ENCODE assay signal across 1 cellular context in genomic region chr2:234544659-234545611, GRCh38.
A peak's percentile ranks its signal among the peaks of the same experiment; 100 is the strongest.
TF ChIP-seq lines count a peak whose summit lies in the region.

No MANE protein-coding gene starts in this region.

TF ChIP-seq in SK-N-SH, 30 proteins besides CTCF, POLR2A, EP300 and RAD21 (continued from another document):
- TF ChIP-seq IRF3 (IDR thresholded peaks at IDR 0.05; ENCODE audit: low read depth, low read length) = no peak
- peak; percentile 94 for TF ChIP-seq SMC3 (IDR thresholded peaks at IDR 0.05; ENCODE audit: low read depth, low read length)
- no peak for TF ChIP-seq MEF2A (IDR thresholded peaks at IDR 0.05; ENCODE audit: borderline replicate concordance, low read depth)
- no peak for TF ChIP-seq TAF1 (IDR thresholded peaks at IDR 0.05; ENCODE audit: borderline replicate concordance, low read depth, low read length)
- no peak for TF ChIP-seq GATA2 (CRISPR knock-in tag; IDR thresholded peaks at IDR 0.05)
- TF ChIP-seq RCOR1 (IDR thresholded peaks at IDR 0.05; ENCODE audit: low read length) = 0 out of 2 replicates have a peak, but pooled peaks have one; percentile 11
- no peak for TF ChIP-seq PBX3 (IDR thresholded peaks at IDR 0.05)
- no peak for TF ChIP-seq POLR2AphosphoS5 (IDR thresholded peaks at IDR 0.05; ENCODE audit: low read depth, low read length)
- 0 out of 2 replicates have a peak, but pooled peaks have one; percentile 21 for TF ChIP-seq MAX (IDR thresholded peaks at IDR 0.05; ENCODE audit: low read depth)
- no peak for TF ChIP-seq EZH2phosphoT487 (IDR thresholded peaks at IDR 0.05; ENCODE audit: borderline replicate concordance, low read depth)
- no peak for TF ChIP-seq YY1 (IDR thresholded peaks at IDR 0.05; ENCODE audit: low read depth)
- TF ChIP-seq, protein P1, sequence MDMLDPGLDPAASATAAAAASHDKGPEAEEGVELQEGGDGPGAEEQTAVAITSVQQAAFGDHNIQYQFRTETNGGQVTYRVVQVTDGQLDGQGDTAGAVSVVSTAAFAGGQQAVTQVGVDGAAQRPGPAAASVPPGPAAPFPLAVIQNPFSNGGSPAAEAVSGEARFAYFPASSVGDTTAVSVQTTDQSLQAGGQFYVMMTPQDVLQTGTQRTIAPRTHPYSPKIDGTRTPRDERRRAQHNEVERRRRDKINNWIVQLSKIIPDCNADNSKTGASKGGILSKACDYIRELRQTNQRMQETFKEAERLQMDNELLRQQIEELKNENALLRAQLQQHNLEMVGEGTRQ (IDR thresholded peaks at IDR 0.05; ENCODE audit: borderline replicate concordance, low read depth, low read length) = no peak
- no peak for TF ChIP-seq JUND (IDR thresholded peaks at IDR 0.05)
